ENCODE assay signal across 9 cellular contexts in the genomic region with DNA sequence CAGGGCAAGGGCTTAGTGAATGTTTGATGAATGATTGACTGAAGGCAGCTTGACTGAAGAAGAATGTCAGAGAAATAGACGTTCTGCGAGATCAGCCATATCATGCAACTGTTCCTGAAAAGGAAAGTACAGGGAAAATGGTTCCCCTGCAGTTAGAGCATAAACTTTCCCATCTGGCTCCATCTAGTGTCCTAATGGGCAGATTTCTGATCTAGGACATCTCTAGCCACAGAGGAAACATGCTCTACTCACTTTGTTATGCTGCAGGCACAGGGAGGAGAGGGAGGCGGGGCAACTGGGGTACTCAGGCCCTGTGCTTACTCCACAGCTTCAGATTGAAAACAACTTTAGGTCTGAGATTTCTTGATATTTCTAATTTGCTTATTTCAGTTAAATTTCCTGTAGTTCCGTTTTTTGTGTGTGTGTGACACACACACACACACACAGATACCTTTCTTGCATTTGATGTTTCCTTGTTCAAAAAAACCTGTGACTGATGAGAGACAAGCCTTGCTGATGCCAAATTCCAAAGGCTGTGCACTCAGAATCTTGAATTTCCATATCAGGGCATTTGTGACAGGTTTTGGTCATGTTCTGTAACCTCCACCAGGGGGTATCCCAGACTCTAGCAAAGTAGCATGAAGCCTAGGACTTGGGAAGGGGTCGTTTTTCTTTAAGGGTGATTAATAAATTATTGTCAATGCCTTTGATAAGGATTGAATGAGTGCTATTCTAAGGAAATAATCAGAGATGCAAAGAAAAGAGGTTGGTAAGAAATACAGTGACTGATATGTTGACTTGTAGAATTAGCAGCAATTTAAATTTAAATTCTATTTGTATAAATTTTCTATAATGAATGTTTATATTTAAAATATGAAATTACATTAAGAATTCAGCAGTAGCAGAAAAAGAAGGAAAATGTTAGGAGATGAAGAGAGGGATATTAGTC.
DNase-seq lines count a peak whose midpoint lies in the region; ATAC-seq, FAIRE-seq and TF ChIP-seq lines count a peak whose summit lies in the region.
"Had no signal": no experiment of that assay in that cellular context is flagged by ENCODE, and none has a peak within 500 bp of the region (broad histone marks: within the 10 kb centered on the region; RNA-seq: fewer than 3 reads in every experiment).

No MANE protein-coding gene starts in this region.

- peak; percentile 31 to 32 (median 31); a peak in 4 of 6 replicates for TF ChIP-seq CTCF in GM12878 (IDR thresholded peaks at IDR 0.05 in 2 of 3, conservative IDR thresholded peaks at IDR 0.05 in 1 of 3; ENCODE audit: control insufficient read depth in 2 of 3, extremely low read depth in 1 of 3, insufficient read depth in 1 of 3, low read depth in 3 of 3, low read length in 3 of 3)
- peak; percentile 30 to 49 (median 44) for TF ChIP-seq CTCF in right lobe of liver (IDR thresholded peaks at IDR 0.05)
- no peak for TF ChIP-seq CTCF in coronary artery (IDR thresholded peaks at IDR 0.05)

- FAIRE-seq in GM12878 (lab: Jason Lieb, UNC) = no peak

- RAD21 ChIA-PET in GM12878 (lab: Charles Lee; ENCODE audit: unreplicated experiment) = no interaction called here

- intact Hi-C loops in GM12878 (cut with micrococcal nuclease; ENCODE audit: unreplicated experiment) = loop anchor here (2.0 kb wide), 1 partner anchor 1416 kb away; no protein-coding TSS in a partner anchor
- intact Hi-C loops in right lobe of liver (cut with DNase I) = no loop called here

- no peaks in the 10 kb centered on the region for H3K36me3 ChIP-seq in GM12878 (ENCODE audit: control insufficient read depth in 2 of 2, insufficient read depth in 2 of 2, low read length in 1 of 2)
- no peaks in the 10 kb centered on the region for H3K36me3 ChIP-seq in right lobe of liver

- H3K9me3 ChIP-seq in GM12878 (replicated peaks; ENCODE audit: control insufficient read depth, insufficient read depth, low read length) (no peaks in the 10 kb centered on the region), right lobe of liver (no peaks in the 10 kb centered on the region)

- WGBS in GM12878 (ENCODE audit: insufficient coverage, insufficient replicate concordance, low lambda C conversion rate, missing lambda C conversion rate) = 7% methylated on average over 5 of the region's 5 CpGs
- WGBS in right lobe of liver (ENCODE audit: insufficient coverage, low coverage, low lambda C conversion rate, missing lambda C conversion rate) = 18% methylated on average over 5 of the region's 5 CpGs

- no peaks in the 10 kb centered on the region for H3K79me2 ChIP-seq in GM12878 (ENCODE audit: control insufficient read depth, insufficient read depth, low read length)

- TF ChIP-seq RAD21 in GM12878 (IDR thresholded peaks at IDR 0.05; ENCODE audit: insufficient read depth, low read depth, low read length) = peak; percentile 47

- H3K4me1 ChIP-seq in GM12878 (ENCODE audit: control insufficient read depth, insufficient read depth, low read length) = no peaks in the 10 kb centered on the region
- no peaks in the 10 kb centered on the region for H3K4me1 ChIP-seq in right lobe of liver

- H3K27me3 ChIP-seq in GM12878 (replicated peaks in 1 of 2; ENCODE audit: control insufficient read depth in 2 of 2, insufficient read depth in 2 of 2, low read length in 1 of 2) (no peaks in the 10 kb centered on the region), right lobe of liver (no peaks in the 10 kb centered on the region)

- H3K4me3 Mint-ChIP-seq in naive thymus-derived CD8-positive, alpha-beta T cell = no peak overlapping the region
- H3K4me3 Mint-ChIP-seq: central memory CD8-positive, alpha-beta T cell had no signal

- H3K9ac ChIP-seq in GM12878 (ENCODE audit: control insufficient read depth, insufficient read depth, low read length) = no peak overlapping the region

- H4K20me1 ChIP-seq in GM12878 (ENCODE audit: control insufficient read depth, insufficient read depth) = no peaks in the 10 kb centered on the region

- H3K27ac ChIP-seq in GM12878 (ENCODE audit: control insufficient read depth, insufficient read depth) (no peak overlapping the region), right lobe of liver (no peak overlapping the region), coronary artery (no peak overlapping the region)

- DNase-seq in stimulated activated CD4-positive, alpha-beta T cell treated with anti-CD3 and anti-CD28 coated beads, Interleukin-15, amount 100 ng/mL, for 24 hours = peak; percentile 2
- no peak for DNase-seq in stimulated activated CD4-positive, alpha-beta T cell treated with anti-CD3 and anti-CD28 coated beads, Interleukin-2, amount 100 ng/mL, for 24 hours
- DNase-seq in NCI-H2107 (lab: John Stamatoyannopoulos, UW) (peak; percentile 19), GM12878 (ENCODE audit: low read depth, low spot score) (no peak), right lobe of liver (no peak), coronary artery (ENCODE audit: low spot score) (no peak)
- DNase-seq in naive thymus-derived CD8-positive, alpha-beta T cell = no peak

- H2AFZ ChIP-seq in GM12878 (ENCODE audit: control insufficient read depth, low read depth, low read length) = no peak overlapping the region

- no peak overlapping the region for H3K4me3 ChIP-seq in GM12878
- no peak overlapping the region for H3K4me3 ChIP-seq in right lobe of liver
- H3K4me3 ChIP-seq in coronary artery = no peak overlapping the region

- BruUV-seq in GM12878 (replicated peaks; lab: Mats Ljungman, UMichigan) = no TSS peak

- TF ChIP-seq POLR2A in GM12878 (IDR thresholded peaks at IDR 0.05; ENCODE audit: low read depth, low read length) (no peak), right lobe of liver (IDR thresholded peaks at IDR 0.05) (no peak)

- no peaks in the 10 kb centered on the region for H3K9me3 Mint-ChIP-seq in naive thymus-derived CD8-positive, alpha-beta T cell
- H3K9me3 Mint-ChIP-seq: central memory CD8-positive, alpha-beta T cell had no signal

- no peak overlapping the region for H3K27ac Mint-ChIP-seq in naive thymus-derived CD8-positive, alpha-beta T cell

- no peak for TF ChIP-seq EP300 in GM12878 (IDR thresholded peaks at IDR 0.05; ENCODE audit: borderline replicate concordance in 1 of 2, control insufficient read depth in 1 of 2, low read depth in 2 of 2, low read length in 2 of 2)

- ATAC-seq in GM12878 (no peak), right lobe of liver (peak; percentile 39 to 47 (median 43)), GM19035 (IDR thresholded peaks at IDR 0.05; ENCODE audit: unreplicated experiment) (no peak)
- no peak for ATAC-seq in naive thymus-derived CD8-positive, alpha-beta T cell

- POLR2A ChIA-PET in GM12878 (lab: Charles Lee) = no interaction called here
- POLR2A ChIA-PET in naive thymus-derived CD8-positive, alpha-beta T cell (lab: Charles Lee) = no interaction called here

- in situ Hi-C loops in GM12878 (cut with MboI) = loop anchor here (10.0 kb wide), 1 partner anchor 1418 kb away; no protein-coding TSS in a partner anchor

- SMC1A ChIA-PET in GM12878 (lab: Charles Lee; ENCODE audit: uncharacterized antibody, unreplicated experiment) = no interaction called here

- no peaks in the 10 kb centered on the region for H3K36me3 Mint-ChIP-seq in naive thymus-derived CD8-positive, alpha-beta T cell

- no peaks in the 10 kb centered on the region for H3K4me1 Mint-ChIP-seq in naive thymus-derived CD8-positive, alpha-beta T cell
- H3K4me1 Mint-ChIP-seq: central memory CD8-positive, alpha-beta T cell had no signal

- CTCF ChIA-PET in GM12878 (lab: Yijun Ruan, JAX) = no interaction called here

- no peak overlapping the region for H3K4me2 ChIP-seq in GM12878 (ENCODE audit: control insufficient read depth, insufficient read depth)

- H3K27me3 Mint-ChIP-seq in naive thymus-derived CD8-positive, alpha-beta T cell = peaks cover 0 to 4% (median 3%) of the 10 kb centered on the region in 5 donors
- H3K27me3 Mint-ChIP-seq: central memory CD8-positive, alpha-beta T cell had no signal

TF ChIP-seq in GM12878, 131 proteins besides CTCF, POLR2A, EP300 and RAD21:
- TF ChIP-seq SMC3 (IDR thresholded peaks at IDR 0.05; ENCODE audit: borderline replicate concordance, low read length) (peak; percentile 31; the same call in 1 of the 2 replicates), TAF1 (IDR thresholded peaks at IDR 0.05; ENCODE audit: borderline replicate concordance, low read depth, low read length) (no peak)

Comparison
In these comparisons a context has a peak if more than half of its experiments do, and no peak if none do; other contexts are left out.
1. DNase-seq: peak in stimulated activated CD4-positive, alpha-beta T cell treated with anti-CD3 and anti-CD28 coated beads, Interleukin-15, amount 100 ng/mL, for 24 hours (single experiment) and NCI-H2107 (single experiment); none in stimulated activated CD4-positive, alpha-beta T cell treated with anti-CD3 and anti-CD28 coated beads, Interleukin-2, amount 100 ng/mL, for 24 hours (0 of 2), GM12878 (single experiment), right lobe of liver (0 of 3), coronary artery (single experiment) and naive thymus-derived CD8-positive, alpha-beta T cell (0 of 10).
2. ATAC-seq: peak in right lobe of liver (4 of 4); none in GM12878 (single experiment), GM19035 (single experiment) and naive thymus-derived CD8-positive, alpha-beta T cell (0 of 2).